Comparison of ENCODE assay signal across 9 cellular contexts in genomic region chr5:149265559-149265958, GRCh38. TPM values are rescaled to one million over a fixed set of nuclear protein-coding genes. Genes with fewer than 3 reads are reported as not detected.
A peak's percentile ranks its signal among the peaks of the same experiment; 100 is the strongest.
DNase-seq lines count a peak whose midpoint lies in the region; ATAC-seq and TF ChIP-seq lines count a peak whose summit lies in the region.
"Had no signal": no experiment of that assay in that cellular context is flagged by ENCODE, and none has a peak within 500 bp of the region (broad histone marks: within the 10 kb centered on the region; RNA-seq: fewer than 3 reads in every experiment).

No MANE protein-coding gene starts in this region.

- peaks cover 0 to 20% (median 0%) of the 10 kb centered on the region in 4 donors for H3K27me3 ChIP-seq in esophagus squamous epithelium

- H3K36me3 ChIP-seq in esophagus squamous epithelium: no peaks in the 10 kb centered on the region

- intact Hi-C loops in esophagus squamous epithelium (cut with DNase I): loop anchor here (10.0 kb wide), 1 partner anchor 121 kb away; the partner anchor contains the start of gene ABLIM3

- peak; percentile 65 for DNase-seq in EH (ENCODE audit: low read depth)
- DNase-seq in NAMALWA (ENCODE audit: low spot score): peak; percentile 9
- DNase-seq in esophagus squamous epithelium (lab: John Stamatoyannopoulos, UW): no peak
- DNase-seq in pons (ENCODE audit: low spot score): peak; percentile 48
- no peak for DNase-seq in T-helper 2 cell
- no peak for DNase-seq in NCI-H2196 treated with DMSO at 0.1 percent for 48 hours (lab: John Stamatoyannopoulos, UW; ENCODE audit: unreplicated experiment)
- no peak for DNase-seq in DMS153 (lab: John Stamatoyannopoulos, UW)
- DNase-seq: stimulated activated CD4-positive, alpha-beta T cell treated with anti-CD3 and anti-CD28 coated beads, Interleukin-12 subunit alpha, Interleukin-12 subunit beta, amount 100 ng/mL, for 4 hours had no signal

- H3K4me1 ChIP-seq in esophagus squamous epithelium: no peaks in the 10 kb centered on the region

- TF ChIP-seq CTCF in esophagus squamous epithelium (IDR thresholded peaks at IDR 0.05): peak in 4 of 6 experiments; percentile 13 to 45 (median 22)

- no peak for ATAC-seq in GM21360 (IDR thresholded peaks at IDR 0.05; ENCODE audit: unreplicated experiment)

- WGBS in esophagus squamous epithelium, 2 donors: 27 to 31% methylated on average over 5 of the region's 5 CpGs

- peaks cover 0 to 15% (median 0%) of the 10 kb centered on the region in 3 donors for H3K9me3 ChIP-seq in esophagus squamous epithelium

- no peak overlapping the region for H3K27ac ChIP-seq in esophagus squamous epithelium

- TF ChIP-seq POLR2A in esophagus squamous epithelium (IDR thresholded peaks at IDR 0.05): no peak

- H3K4me3 ChIP-seq in esophagus squamous epithelium: no peak overlapping the region

RNA-seq across cellular contexts. Expression of gene AFAP1L1, which starts 6.1 kb away (rescaled TPM):
- 10 to 100 TPM in 2 of 4 donors, 1 to 10 TPM in 2; 2.8 to 14.5 (median 8.7) TPM for total RNA-seq in esophagus squamous epithelium

Comparison
In these comparisons a context has a peak if more than half of its experiments do, and no peak if none do; other contexts are left out.
1. DNase-seq: peak in EH (single experiment), NAMALWA (single experiment) and pons (single experiment); none in esophagus squamous epithelium (single experiment), T-helper 2 cell (0 of 5), NCI-H2196 treated with DMSO at 0.1 percent for 48 hours (single experiment) and DMS153 (single experiment).